Comparison of ENCODE assay signal across 1 cellular context in the genomic region with DNA sequence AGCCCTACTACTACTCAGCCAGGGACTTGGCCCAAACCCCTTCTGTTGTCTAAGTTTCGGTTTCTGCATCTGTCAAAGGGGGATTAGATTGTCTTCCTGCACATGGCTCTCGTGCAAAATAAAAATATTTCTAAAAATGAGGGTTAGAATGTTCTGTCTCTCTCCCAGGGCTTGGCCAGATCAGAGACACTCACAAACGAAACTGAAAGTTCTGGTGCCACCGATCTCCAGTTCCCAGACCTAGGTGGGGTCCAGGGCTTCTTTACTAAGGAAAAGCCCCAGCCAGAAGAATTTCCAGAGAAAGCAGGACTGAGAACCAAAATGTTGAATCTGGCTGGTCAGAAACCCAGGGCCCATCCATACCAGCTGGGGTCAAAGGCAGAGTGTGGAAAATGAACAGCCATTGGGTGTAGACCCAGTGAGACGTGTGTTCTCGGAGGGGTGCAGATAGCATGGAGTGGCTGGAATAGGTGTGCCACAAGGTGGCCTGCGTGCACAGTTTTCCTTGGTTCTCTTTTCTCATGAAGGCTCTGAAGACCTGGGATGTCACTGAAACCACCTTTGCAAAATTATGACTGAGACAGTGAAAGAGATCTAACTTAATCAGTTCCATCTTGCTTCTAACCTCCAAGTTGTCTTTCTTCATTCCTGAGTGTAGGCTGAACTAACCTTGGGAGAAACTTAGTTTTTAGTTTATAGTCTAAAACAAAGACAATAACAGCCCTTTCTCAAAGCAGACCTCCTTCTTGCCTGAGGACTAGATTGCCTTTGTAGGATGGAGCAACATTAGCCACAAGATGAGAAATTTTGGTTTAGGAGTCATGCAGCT.
TF ChIP-seq lines count a peak whose summit lies in the region.

No MANE protein-coding gene starts in this region.

TF ChIP-seq in HEK293, 187 proteins besides CTCF, POLR2A, EP300 and RAD21 (continued from another document):
- TF ChIP-seq ZNF654 (tag by site-specific recombination; IDR thresholded peaks at IDR 0.05; ENCODE audit: low read depth), result peak; percentile 36; the same call in 1 of the 2 replicates
